ENCODE assay signal across 1 cellular context in the genomic region with DNA sequence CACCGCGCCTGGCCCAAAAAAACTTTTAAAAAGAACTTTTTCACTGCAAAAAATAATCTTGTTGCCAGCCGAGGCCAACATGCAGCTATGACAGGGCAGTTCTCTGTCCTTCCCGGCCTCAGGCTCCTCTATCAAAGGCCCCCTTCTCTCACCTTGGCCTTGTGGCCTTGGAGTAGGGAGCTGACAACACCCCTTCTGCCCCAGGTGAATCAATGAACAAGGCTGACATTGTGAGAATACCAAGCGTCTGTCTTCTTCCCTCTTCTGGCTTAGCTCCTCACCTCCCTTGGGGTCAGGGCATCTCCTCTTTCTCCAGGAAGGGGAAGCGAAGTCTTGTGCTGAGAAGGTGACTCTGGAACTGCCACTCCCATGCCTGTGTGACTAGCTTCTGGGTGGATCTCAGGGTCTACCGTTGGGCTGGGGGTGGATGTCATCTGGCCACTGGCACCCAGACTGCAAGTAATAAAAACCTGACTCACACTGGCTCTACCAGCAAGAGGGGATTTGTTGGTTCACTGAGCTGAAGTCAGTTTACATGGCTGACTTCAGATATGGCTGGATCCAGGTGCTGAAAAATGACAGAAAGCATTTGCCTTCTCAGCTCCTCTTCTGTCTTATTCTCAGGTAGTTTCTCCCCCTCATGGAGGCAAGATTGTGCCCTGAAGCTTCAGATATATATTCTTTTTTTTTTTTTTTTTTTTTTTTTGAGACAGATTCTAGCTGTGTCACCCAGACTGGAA.
TF ChIP-seq lines count a peak whose summit lies in the region.

No MANE protein-coding gene starts in this region.

TF ChIP-seq in IMR-90, 13 proteins besides CTCF, POLR2A, EP300 and RAD21 (continued from another document):
- TF ChIP-seq ELK1 (IDR thresholded peaks at IDR 0.05; ENCODE audit: borderline replicate concordance, low read depth, low read length) (no peak), CHD1 (IDR thresholded peaks at IDR 0.05; ENCODE audit: low read depth, low read length) (no peak), BHLHE40 (IDR thresholded peaks at IDR 0.05; ENCODE audit: low read depth, low read length) (no peak)
- TF ChIP-seq, protein P1, sequence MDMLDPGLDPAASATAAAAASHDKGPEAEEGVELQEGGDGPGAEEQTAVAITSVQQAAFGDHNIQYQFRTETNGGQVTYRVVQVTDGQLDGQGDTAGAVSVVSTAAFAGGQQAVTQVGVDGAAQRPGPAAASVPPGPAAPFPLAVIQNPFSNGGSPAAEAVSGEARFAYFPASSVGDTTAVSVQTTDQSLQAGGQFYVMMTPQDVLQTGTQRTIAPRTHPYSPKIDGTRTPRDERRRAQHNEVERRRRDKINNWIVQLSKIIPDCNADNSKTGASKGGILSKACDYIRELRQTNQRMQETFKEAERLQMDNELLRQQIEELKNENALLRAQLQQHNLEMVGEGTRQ (IDR thresholded peaks at IDR 0.05; ENCODE audit: low read depth, low read length), result no peak
